17 cellular contexts compared by ENCODE assay signal in genomic region chr5:1131726-1132125, GRCh38.
"Had no signal": no experiment of that assay in that cellular context is flagged by ENCODE, and none has a peak within 500 bp of the region (broad histone marks: within the 10 kb centered on the region; RNA-seq: fewer than 3 reads in every experiment).

No MANE protein-coding gene starts in this region.

- H3K4me1 ChIP-seq: vagina had no signal

- DNase-seq: activated CD4-positive, alpha-beta memory T cell treated with anti-CD3 and anti-CD28 coated beads, Interleukin-2, amount 10 ng/mL, durations not matched to agents 7 days and 5 days; activated CD4-positive, alpha-beta T cell treated with anti-CD3 and anti-CD28 coated beads for 4 hours; activated effector memory CD4-positive, alpha-beta T cell treated with anti-CD3 and anti-CD28 coated beads, Interleukin-2, amount 50 U/mL, for 16 hours; activated T-cell treated with anti-CD3 and anti-CD28 coated beads, Interleukin-2, amount 50 U/mL, for 4 hours; central memory CD4-positive, alpha-beta T cell; effector CD4-positive, alpha-beta T cell; esophagus squamous epithelium; hippocampal formation; mesendoderm; T-helper 2 cell had no signal

- H3K9me3 ChIP-seq: esophagus squamous epithelium, tibial nerve, vagina had no signal

- ATAC-seq: activated naive CD4-positive, alpha-beta T cell treated with anti-CD3 and anti-CD28 coated beads, Interleukin-2, amount 50 U/mL, for 72 hours; activated T-cell treated with anti-CD3 and anti-CD28 coated beads, Interleukin-2, amount 50 U/mL, for 4 hours; stimulated activated effector memory CD8-positive, alpha-beta T cell treated with anti-CD3 and anti-CD28 coated beads, Interleukin-12 subunit alpha, Interleukin-12 subunit beta, amount 100 ng/mL, for 72 hours had no signal

- H3K36me3 ChIP-seq: esophagus squamous epithelium, tibial nerve, vagina had no signal

- H3K27ac ChIP-seq: coronary artery, esophagus squamous epithelium, vagina had no signal

- H3K4me3 ChIP-seq: coronary artery, esophagus squamous epithelium, tibial nerve, vagina had no signal

- FAIRE-seq: endothelial cell of umbilical vein, keratinocyte had no signal

- H3K27me3 ChIP-seq: tibial nerve, vagina had no signal
